Comparison of ENCODE assay signal across 27 cellular contexts in the genomic region with DNA sequence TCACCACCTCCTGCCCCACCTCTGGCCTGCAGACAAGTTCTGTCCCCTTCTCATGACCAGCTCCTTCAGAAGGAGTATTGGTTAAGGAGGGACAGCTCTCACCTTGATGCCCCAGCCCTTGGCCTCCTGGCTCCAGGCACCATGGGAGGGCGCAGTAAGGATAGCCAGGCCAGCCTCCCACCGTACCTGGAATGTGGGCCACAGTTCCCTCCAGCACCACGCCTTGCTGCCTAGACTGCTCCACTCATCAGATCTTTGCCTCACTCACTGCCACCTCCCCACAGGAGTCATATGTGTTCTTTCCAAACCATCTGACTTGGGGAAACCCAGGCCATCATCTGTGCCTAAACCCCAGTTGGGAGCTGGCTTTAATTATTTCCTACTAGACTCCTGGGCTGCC.
"Had no signal": no experiment of that assay in that cellular context is flagged by ENCODE, and none has a peak within 500 bp of the region (broad histone marks: within the 10 kb centered on the region; RNA-seq: fewer than 3 reads in every experiment).

No MANE protein-coding gene starts in this region.

- H3K9me3 ChIP-seq: ovary, prostate gland, right atrium auricular region, right lobe of liver, sigmoid colon, stomach, thoracic aorta, thyroid gland, tibial nerve, upper lobe of left lung, uterus had no signal

- H3K9ac ChIP-seq: parathyroid adenoma had no signal

- H2AFZ ChIP-seq: parathyroid adenoma had no signal

- FAIRE-seq: small intestine had no signal

- H3K4me1 ChIP-seq: parathyroid adenoma, prostate gland, right atrium auricular region, right lobe of liver, sigmoid colon, stomach, tibial nerve, uterus had no signal

- H3K27me3 ChIP-seq: ovary, right atrium auricular region, right lobe of liver, sigmoid colon, thyroid gland, tibial nerve, upper lobe of left lung, uterus had no signal

- ATAC-seq: naive thymus-derived CD8-positive, alpha-beta T cell; stimulated activated effector memory CD8-positive, alpha-beta T cell treated with anti-CD3 and anti-CD28 coated beads, Interleukin-12 subunit alpha, Interleukin-12 subunit beta, amount 100 ng/mL, for 72 hours; stimulated activated naive B cell treated with anti-CD40 and anti-IgM and Interleukin-4, amounts not matched to agents 10 μg/mL and 1 μg/mL and 100 μg/mL, for 72 hours had no signal

- H3K36me3 ChIP-seq: ovary, prostate gland, right atrium auricular region, right lobe of liver, sigmoid colon, stomach, thoracic aorta, thyroid gland, tibial nerve, upper lobe of left lung, uterus had no signal

- H3K4me3 ChIP-seq: ovary, prostate gland, right atrium auricular region, right lobe of liver, sigmoid colon, stomach, thoracic aorta, thyroid gland, tibial nerve, upper lobe of left lung, uterus had no signal

- H3K27ac ChIP-seq: ovary, parathyroid adenoma, prostate gland, right atrium auricular region, right lobe of liver, sigmoid colon, stomach, thoracic aorta, thyroid gland, tibial nerve, upper lobe of left lung, uterus had no signal

- DNase-seq: naive B cell; naive thymus-derived CD8-positive, alpha-beta T cell; nephron progenitor cell; occipital lobe; ovary; posterior cingulate gyrus; retina; right lobe of liver; sigmoid colon; small intestine; stimulated activated CD4-positive, alpha-beta T cell treated with anti-CD3 and anti-CD28 coated beads, Interleukin-15, amount 100 ng/mL, for 24 hours; stimulated activated CD4-positive, alpha-beta T cell treated with anti-CD3 and anti-CD28 coated beads, Interleukin-2, amount 100 ng/mL, for 24 hours; stimulated activated CD4-positive, alpha-beta T cell treated with anti-CD3 and anti-CD28 coated beads, Interleukin-2, amount 100 ng/mL, for 48 hours; stimulated activated CD4-positive, alpha-beta T cell treated with anti-CD3 and anti-CD28 coated beads, Interleukin-4, amount 100 ng/mL, for 24 hours; stimulated activated naive B cell treated with anti-CD40 and anti-IgM and Interleukin-4, amounts not matched to agents 10 μg/mL and 1 μg/mL and 100 μg/mL, for 72 hours; stimulated activated naive CD4-positive, alpha-beta T cell treated with Interleukin-2 at 50 U/mL for 16 hours; stomach; thyroid gland; trophoblast cell; upper lobe of left lung; uterus had no signal
